8 cellular contexts compared by ENCODE assay signal in the genomic region with DNA sequence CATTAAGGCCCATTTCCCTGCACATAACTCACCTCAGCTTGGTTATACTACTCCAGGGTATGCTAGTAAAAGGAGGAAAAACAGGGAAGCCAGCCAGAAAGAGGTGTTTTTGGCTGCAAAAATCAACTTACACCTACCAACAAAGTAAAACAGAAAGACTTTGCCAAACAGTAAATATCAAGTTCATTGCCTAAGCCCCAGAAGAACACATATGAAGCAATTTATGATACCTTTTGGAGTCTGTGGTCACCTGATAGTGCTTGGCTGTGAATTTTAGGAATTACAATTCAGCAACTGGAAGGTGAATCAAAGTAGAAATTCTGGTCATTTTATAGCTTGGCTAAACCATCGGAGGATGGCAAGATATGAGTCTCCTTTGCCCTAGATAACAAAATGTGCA.
"Had no signal": no experiment of that assay in that cellular context is flagged by ENCODE, and none has a peak within 500 bp of the region (broad histone marks: within the 10 kb centered on the region; RNA-seq: fewer than 3 reads in every experiment).

No MANE protein-coding gene starts in this region.

- H3K4me3 ChIP-seq: GM12878 had no signal

- FAIRE-seq: G401.6, GM12878, GM12891, GM12892, GM18507, GM19239 had no signal

- ATAC-seq: GM12878 had no signal

- DNase-seq: GDM1, GF-D8 had no signal
